Comparison of ENCODE assay signal across 15 cellular contexts in the genomic region with DNA sequence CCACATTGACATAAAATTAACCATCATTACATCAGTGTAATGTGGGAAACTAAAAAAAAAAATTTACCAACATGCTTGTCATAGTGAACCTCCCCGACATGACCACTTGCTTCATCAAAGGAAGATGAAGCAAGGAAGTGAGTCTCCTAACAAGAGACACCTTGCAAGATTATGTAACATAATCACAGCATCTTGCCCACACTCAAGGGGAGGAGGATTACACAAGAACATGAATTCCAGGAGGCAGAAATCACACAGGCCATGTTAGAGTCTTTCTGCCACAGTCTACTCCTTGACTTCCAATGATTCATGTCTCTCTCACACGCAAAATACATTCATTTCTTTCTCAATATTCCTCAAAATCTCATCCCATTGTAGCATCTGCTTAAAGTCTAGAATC.
"Had no signal": no experiment of that assay in that cellular context is flagged by ENCODE, and none has a peak within 500 bp of the region (broad histone marks: within the 10 kb centered on the region; RNA-seq: fewer than 3 reads in every experiment).

No MANE protein-coding gene starts in this region.

- DNase-seq: activated CD4-positive, alpha-beta T cell treated with anti-CD3 and anti-CD28 coated beads, Interleukin-2, amount 10 ng/mL, durations not matched to agents 24 days and 14 days; activated CD4-positive, CD25-positive, alpha-beta regulatory T cell; activated CD8-positive, alpha-beta memory T cell treated with anti-CD3 and anti-CD28 coated beads, Interleukin-2, amount 50 U/mL, for 4 hours; activated CD8-positive, alpha-beta T cell treated with anti-CD3 and anti-CD28 coated beads, Interleukin-2, amount 10 ng/mL, durations not matched to agents 7 days and 5 days; activated gamma-delta T cell; activated naive CD8-positive, alpha-beta T cell treated with anti-CD3 and anti-CD28 coated beads for 36 hours; activated T-cell treated with anti-CD3 and anti-CD28 coated beads, Interleukin-2, amount 50 U/mL, for 72 hours; glutamatergic neuron; natural killer cell; stimulated activated CD4-positive, alpha-beta T cell treated with anti-CD3 and anti-CD28 coated beads, Interleukin-12 subunit alpha, Interleukin-12 subunit beta, amount 100 ng/mL, for 4 hours; stimulated activated CD4-positive, alpha-beta T cell treated with anti-CD3 and anti-CD28 coated beads, Interleukin-2, amount 100 ng/mL, for 24 hours; upper lobe of right lung had no signal

- H3K79me2 ChIP-seq: parathyroid adenoma had no signal

- H3K27me3 ChIP-seq: neutrophil, upper lobe of right lung had no signal

- H3K4me1 ChIP-seq: upper lobe of right lung had no signal

- H2AFZ ChIP-seq: parathyroid adenoma had no signal

- H3K27ac ChIP-seq: neutrophil, parathyroid adenoma, thoracic aorta, upper lobe of right lung had no signal

- H3K9me3 ChIP-seq: neutrophil, thoracic aorta, upper lobe of right lung had no signal

- H3K4me3 ChIP-seq: thoracic aorta, upper lobe of right lung had no signal

- H3K36me3 ChIP-seq: neutrophil, thoracic aorta, upper lobe of right lung had no signal

- H3K9ac ChIP-seq: parathyroid adenoma had no signal
